Comparison of ENCODE assay signal across 12 cellular contexts in the genomic region with DNA sequence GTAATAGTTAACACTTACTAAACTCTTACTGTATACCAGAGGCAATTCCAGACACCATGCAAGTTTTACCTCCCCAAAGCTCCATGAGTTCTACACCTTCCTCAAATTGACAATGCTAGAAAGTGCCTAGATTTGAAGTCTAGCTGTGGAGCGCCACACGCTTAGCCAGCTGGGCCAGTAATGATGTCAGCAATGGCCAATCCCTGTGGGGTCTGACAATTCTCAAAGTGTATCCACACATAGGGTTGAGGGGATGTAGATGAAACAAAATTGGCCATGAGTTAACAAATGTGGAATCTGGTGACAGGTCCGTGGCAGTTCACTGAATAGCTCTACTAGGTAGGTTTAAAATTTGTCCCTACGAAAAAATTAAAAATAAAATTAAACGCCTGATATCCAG. TPM values are rescaled to one million over a fixed set of nuclear protein-coding genes. Genes with fewer than 3 reads are reported as not detected.
A peak's percentile ranks its signal among the peaks of the same experiment; 100 is the strongest.
DNase-seq lines count a peak whose midpoint lies in the region; ATAC-seq, FAIRE-seq and TF ChIP-seq lines count a peak whose summit lies in the region.
"Had no signal": no experiment of that assay in that cellular context is flagged by ENCODE, and none has a peak within 500 bp of the region (broad histone marks: within the 10 kb centered on the region; RNA-seq: fewer than 3 reads in every experiment).

No MANE protein-coding gene starts in this region.

- no peak for TF ChIP-seq POLR2A in GM12891 (IDR thresholded peaks at IDR 0.05; ENCODE audit: low read depth, low read length)

- in situ Hi-C loops in G401 (cut with HindIII; ENCODE audit: low sequenced_read_pairs): no loop called here

- no peak for DNase-seq in AG04449 (ENCODE audit: low read depth, low spot score)
- no peak for DNase-seq in GM12891 (ENCODE audit: insufficient read length, low spot score)
- no peak for DNase-seq in activated naive CD8-positive, alpha-beta T cell treated with anti-CD3 and anti-CD28 coated beads, Interleukin-2, amount 50 U/mL, for 24 hours
- no peak for DNase-seq in mesothelial cell of epicardium (ENCODE audit: low spot score in 2 of 2, unreplicated experiment in 2 of 2)
- no peak for DNase-seq in NCI-H2081 treated with DMSO at 0.1 percent for 48 hours (lab: John Stamatoyannopoulos, UW)
- no peak for DNase-seq in SKM-1 treated with dmso at 0.1 percent for 144 hours (lab: John Stamatoyannopoulos, UW; ENCODE audit: unreplicated experiment)
- no peak for DNase-seq in G401 (ENCODE audit: low spot score)
- DNase-seq: NCI-H1105 treated with DMSO at 0.1 percent for 48 hours had no signal

- H3K27me3 Mint-ChIP-seq in activated naive CD8-positive, alpha-beta T cell treated with anti-CD3 and anti-CD28 coated beads, Interleukin-2, amount 50 U/mL, for 24 hours: peaks cover 1% of the 10 kb centered on the region
- H3K27me3 Mint-ChIP-seq in mesothelial cell of epicardium (ENCODE audit: low read depth): peaks cover 10% of the 10 kb centered on the region

- peak overlapping the region; percentile 99 for H3K4me3 Mint-ChIP-seq in activated naive CD8-positive, alpha-beta T cell treated with anti-CD3 and anti-CD28 coated beads, Interleukin-2, amount 50 U/mL, for 24 hours
- H3K4me3 Mint-ChIP-seq in mesothelial cell of epicardium: peak overlapping the region; percentile 100

- POLR2A ChIA-PET in AG04449 (lab: Yijun Ruan, JAX): no interaction called here

- H3K36me3 Mint-ChIP-seq in activated naive CD8-positive, alpha-beta T cell treated with anti-CD3 and anti-CD28 coated beads, Interleukin-2, amount 50 U/mL, for 24 hours (ENCODE audit: low read depth): peaks cover 10% of the 10 kb centered on the region
- peaks cover 10% of the 10 kb centered on the region for H3K36me3 Mint-ChIP-seq in mesothelial cell of epicardium

- TF ChIP-seq CTCF in AG04449 (IDR thresholded peaks at IDR 0.05; ENCODE audit: insufficient read depth, low read length, missing control alignments) (no peak), mesothelial cell of epicardium (IDR thresholded peaks at IDR 0.05; ENCODE audit: unreplicated experiment) (no peak)

- H3K4me1 Mint-ChIP-seq in activated naive CD8-positive, alpha-beta T cell treated with anti-CD3 and anti-CD28 coated beads, Interleukin-2, amount 50 U/mL, for 24 hours: peaks cover 23% of the 10 kb centered on the region
- H3K4me1 Mint-ChIP-seq in mesothelial cell of epicardium: peaks cover 12% of the 10 kb centered on the region

- CTCF ChIA-PET in AG04449 (lab: Yijun Ruan, JAX): interaction anchor here (0.8 to 9.6 kb wide), 4 partner anchors 10 to 139 kb away, joined by 3 to 176 read pairs (median 6); no protein-coding TSS in a partner anchor

- H3K9me3 Mint-ChIP-seq in activated naive CD8-positive, alpha-beta T cell treated with anti-CD3 and anti-CD28 coated beads, Interleukin-2, amount 50 U/mL, for 24 hours: no peaks in the 10 kb centered on the region
- H3K9me3 Mint-ChIP-seq in mesothelial cell of epicardium: peaks cover 13% of the 10 kb centered on the region

- H3K27ac Mint-ChIP-seq in activated naive CD8-positive, alpha-beta T cell treated with anti-CD3 and anti-CD28 coated beads, Interleukin-2, amount 50 U/mL, for 24 hours: peak overlapping the region; percentile 98
- H3K27ac Mint-ChIP-seq in mesothelial cell of epicardium: no peak overlapping the region

- H3K4me3 ChIP-seq in AG04449 (ENCODE audit: low read depth, low read length): peak overlapping the region; percentile 89

- FAIRE-seq in GM12891 (lab: Jason Lieb, UNC): peak; percentile 23
- FAIRE-seq: frontal cortex, H54 had no signal

- ATAC-seq in activated naive CD8-positive, alpha-beta T cell treated with anti-CD3 and anti-CD28 coated beads, Interleukin-2, amount 50 U/mL, for 24 hours: no peak
- ATAC-seq in HG02588 (IDR thresholded peaks at IDR 0.05; ENCODE audit: unreplicated experiment): no peak

TF ChIP-seq in GM12891, 5 proteins besides CTCF, POLR2A, EP300 and RAD21:
- TF ChIP-seq PAX5 (IDR thresholded peaks at IDR 0.05; ENCODE audit: insufficient read depth, low read length, severe bottlenecking) (no peak), POLR2AphosphoS5 (IDR thresholded peaks at IDR 0.05; ENCODE audit: low read depth, low read length) (no peak), POU2F2 (IDR thresholded peaks at IDR 0.05; ENCODE audit: low read depth, low read length) (no peak), SPI1 (IDR thresholded peaks at IDR 0.05; ENCODE audit: low read depth, low read length) (no peak), TAF1 (IDR thresholded peaks at IDR 0.05; ENCODE audit: low read depth, low read length) (no peak)

RNA-seq across cellular contexts. Expression of a gene that starts 1.3 kb away (rescaled TPM):
- polyA plus RNA-seq in GM12891 (2012; ENCODE audit: low read depth, missing spikeins): 3.5 TPM
- 12.0 to 17.3 TPM (median 14.4 TPM) in 3 replicates for total RNA-seq in mesothelial cell of epicardium
- 7.6 and 11.3 TPM in 2 replicates for total RNA-seq in G401 (2014; rRNA removed; shearing (Covaris generic))

RNA-seq across cellular contexts. Expression of a gene that starts 28.9 kb away (rescaled TPM):
- 0.04 TPM for polyA plus RNA-seq in GM12891 (2012; ENCODE audit: low read depth, missing spikeins)
- 0.07 to 0.11 TPM (median 0.09 TPM) in 3 replicates for total RNA-seq in mesothelial cell of epicardium
- total RNA-seq in G401 (2014; rRNA removed; shearing (Covaris generic)): not detected in 2 replicates
- total RNA-seq: activated CD8-positive, alpha-beta memory T cell treated with anti-CD3 and anti-CD28 coated beads for 36 hours had no signal

RNA-seq across cellular contexts. Expression of a gene that starts 36.9 kb away (rescaled TPM):
- 243 TPM for polyA plus RNA-seq in GM12891 (2012; ENCODE audit: low read depth, missing spikeins)
- total RNA-seq in mesothelial cell of epicardium: 144 to 155 TPM (median 146 TPM) in 3 replicates
- 1,009 and 1,118 TPM in 2 replicates for total RNA-seq in G401 (2014; rRNA removed; shearing (Covaris generic))
